ENCODE assay signal across 10 cellular contexts in genomic region chr12:2834581-2835491, GRCh38. TPM values are rescaled to one million over a fixed set of nuclear protein-coding genes. Genes with fewer than 3 reads are reported as not detected.
DNase-seq lines count a peak whose midpoint lies in the region; ATAC-seq and TF ChIP-seq lines count a peak whose summit lies in the region.
"Had no signal": no experiment of that assay in that cellular context is flagged by ENCODE, and none has a peak within 500 bp of the region (broad histone marks: within the 10 kb centered on the region; RNA-seq: fewer than 3 reads in every experiment).

A gene with protein sequence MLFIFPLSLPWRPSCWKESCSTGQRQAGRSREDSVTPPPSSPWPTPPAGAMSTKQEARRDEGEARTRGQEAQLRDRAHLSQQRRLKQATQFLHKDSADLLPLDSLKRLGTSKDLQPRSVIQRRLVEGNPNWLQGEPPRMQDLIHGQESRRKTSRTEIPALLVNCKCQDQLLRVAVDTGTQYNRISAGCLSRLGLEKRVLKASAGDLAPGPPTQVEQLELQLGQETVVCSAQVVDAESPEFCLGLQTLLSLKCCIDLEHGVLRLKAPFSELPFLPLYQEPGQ (minus strand): TSS chr12:2835035. CDS start chr12:2834983, 52 bp downstream.

- TF ChIP-seq CTCF in right lobe of liver (IDR thresholded peaks at IDR 0.05) (no peak), thyroid gland (IDR thresholded peaks at IDR 0.05) (peak in 3 of 6 experiments; percentile 10 to 36 (median 30)), CD14-positive monocyte (IDR thresholded peaks at IDR 0.05) (no peak)

- no peak within 1 kb of the TSS for H3K4me3 ChIP-seq in right lobe of liver
- H3K4me3 ChIP-seq in thyroid gland (replicated peaks in 1 of 3) = peak within 1 kb of the TSS in 2 of 3 donors; percentile 5 to 10

- peak within 1 kb of the TSS in 1 of 2 donors; percentile 63 for H3K4me3 Mint-ChIP-seq in CD14-positive monocyte
- H3K4me3 Mint-ChIP-seq: stimulated activated naive CD8-positive, alpha-beta T cell treated with anti-CD3 and anti-CD28 coated beads, Interleukin-15, Interleukin-2, amounts not matched to agents 100 ng/mL and 50 ng/mL, for 24 hours; T-helper 1 cell treated with Interleukin-12 subunit alpha and Interleukin-12 subunit beta and Interleukin-4 antibody, amounts not matched to agents 30 μg/mL and 1 μg/mL, for 36 hours had no signal

- H3K9me3 Mint-ChIP-seq in CD14-positive monocyte = peaks cover 0 to 2% (median 0%) of the 10 kb centered on the region in 7 donors
- H3K9me3 Mint-ChIP-seq: stimulated activated naive CD8-positive, alpha-beta T cell treated with anti-CD3 and anti-CD28 coated beads, Interleukin-15, Interleukin-2, amounts not matched to agents 100 ng/mL and 50 ng/mL, for 24 hours; T-helper 1 cell treated with Interleukin-12 subunit alpha and Interleukin-12 subunit beta and Interleukin-4 antibody, amounts not matched to agents 30 μg/mL and 1 μg/mL, for 36 hours had no signal

- WGBS in right lobe of liver (ENCODE audit: insufficient coverage, low coverage, low lambda C conversion rate, missing lambda C conversion rate) = 35% methylated on average over 16 of the region's 32 CpGs
- 16 to 17% methylated on average over 25 to 26 of the region's 32 CpGs for WGBS in thyroid gland, 2 donors

- H3K4me1 ChIP-seq in right lobe of liver (no peaks in the 10 kb centered on the region), thyroid gland (peaks cover 10 to 24% of the 10 kb centered on the region in 2 donors)

- H3K27me3 Mint-ChIP-seq in CD14-positive monocyte (ENCODE audit: low read depth in 3 of 3) = peaks cover 1 to 9% (median 4%) of the 10 kb centered on the region in 3 donors
- H3K27me3 Mint-ChIP-seq: stimulated activated naive CD8-positive, alpha-beta T cell treated with anti-CD3 and anti-CD28 coated beads, Interleukin-15, Interleukin-2, amounts not matched to agents 100 ng/mL and 50 ng/mL, for 24 hours had no signal

- H3K27me3 ChIP-seq in right lobe of liver = no peaks in the 10 kb centered on the region
- H3K27me3 ChIP-seq in thyroid gland = no peaks in the 10 kb centered on the region

- peaks cover 17% of the 10 kb centered on the region for H3K4me1 Mint-ChIP-seq in CD14-positive monocyte

- ATAC-seq in right lobe of liver (peak; percentile 13 to 39 (median 24)), HG03342 (IDR thresholded peaks at IDR 0.05; ENCODE audit: unreplicated experiment) (no peak), GM18520 (IDR thresholded peaks at IDR 0.05; ENCODE audit: unreplicated experiment) (no peak)

- H3K9me3 ChIP-seq in right lobe of liver (no peaks in the 10 kb centered on the region), thyroid gland (no peaks in the 10 kb centered on the region)

- intact Hi-C loops in right lobe of liver (cut with DNase I) = no loop called here
- intact Hi-C loops in thyroid gland (cut with DNase I) = no loop called here
- intact Hi-C loops in CD14-positive monocyte (cut with micrococcal nuclease) = no loop called here

- no peak for TF ChIP-seq POLR2A in right lobe of liver (IDR thresholded peaks at IDR 0.05)
- TF ChIP-seq POLR2A in thyroid gland (IDR thresholded peaks at IDR 0.05) = no peak

- peak within 1 kb of the TSS in 2 of 7 donors; percentile 5 for H3K27ac Mint-ChIP-seq in CD14-positive monocyte
- H3K27ac Mint-ChIP-seq: T-helper 1 cell treated with Interleukin-12 subunit alpha and Interleukin-12 subunit beta and Interleukin-4 antibody, amounts not matched to agents 30 μg/mL and 1 μg/mL, for 36 hours had no signal

- peak within 1 kb of the TSS; percentile 90 for H3K27ac ChIP-seq in cingulate gyrus (ENCODE audit: low read depth, low read length)
- H3K27ac ChIP-seq in right lobe of liver = no peak within 1 kb of the TSS
- H3K27ac ChIP-seq in thyroid gland = peak within 1 kb of the TSS; percentile 20 to 56 (median 55)

- peaks cover 36 to 47% of the 10 kb centered on the region in 2 donors for H3K36me3 Mint-ChIP-seq in CD14-positive monocyte

- H3K36me3 ChIP-seq in right lobe of liver (no peaks in the 10 kb centered on the region), thyroid gland (peaks cover 0 to 14% of the 10 kb centered on the region in 2 donors)

- DNase-seq in NCI-H345 (lab: John Stamatoyannopoulos, UW) (peak; percentile 46), NCI-H345 treated with DMSO at 0.1 percent for 48 hours (lab: John Stamatoyannopoulos, UW; ENCODE audit: unreplicated experiment) (no peak), right lobe of liver (no peak), thyroid gland (peak; percentile 75 to 76), CD14-positive monocyte (ENCODE audit: low spot score) (no peak)

RNA-seq across cellular contexts. Expression of the gene that starts here (rescaled TPM):
- total RNA-seq in right lobe of liver = under 1 TPM; 0.12 to 0.29 (median 0.20) TPM
- total RNA-seq in thyroid gland = 1 to 10 TPM in 3 of 4 donors, under 1 TPM in 1; 0.88 to 2.1 (median 1.2) TPM
- under 1 TPM; 0.19 to 0.24 TPM for polyA plus RNA-seq in CD14-positive monocyte

Comparison
In these comparisons a context has a peak if more than half of its experiments do, and no peak if none do; other contexts are left out.
1. DNase-seq: peak in NCI-H345 (single experiment) and thyroid gland (2 of 2); none in NCI-H345 treated with DMSO at 0.1 percent for 48 hours (single experiment), right lobe of liver (0 of 3) and CD14-positive monocyte (single experiment).
2. Peak in ATAC-seq in right lobe of liver; RNA of the gene not detected or under 1 TPM.
3. H3K27ac ChIP-seq: peak in cingulate gyrus (single experiment) and thyroid gland (3 of 3); none in right lobe of liver (0 of 3).
4. H3K4me3 ChIP-seq: peak in thyroid gland (2 of 3); none in right lobe of liver (0 of 3).